ENCODE assay signal across 17 cellular contexts in genomic region chr11:84790849-84791427, GRCh38.
A peak's percentile ranks its signal among the peaks of the same experiment; 100 is the strongest.
DNase-seq lines count a peak whose midpoint lies in the region; ATAC-seq and TF ChIP-seq lines count a peak whose summit lies in the region.
"Had no signal": no experiment of that assay in that cellular context is flagged by ENCODE, and none has a peak within 500 bp of the region (broad histone marks: within the 10 kb centered on the region; RNA-seq: fewer than 3 reads in every experiment).

No MANE protein-coding gene starts in this region.

- intact Hi-C loops in activated CD4-positive, alpha-beta memory T cell treated with anti-CD3 and anti-CD28 coated beads for 36 hours (cut with micrococcal nuclease) = no loop called here

- no peak overlapping the region for H3K9ac ChIP-seq in OCI-LY3 (ENCODE audit: low read length)

- no peaks in the 10 kb centered on the region for H3K27me3 ChIP-seq in OCI-LY3 (ENCODE audit: low read depth, low read length)

- POLR2A ChIA-PET in activated CD4-positive, alpha-beta memory T cell treated with anti-CD3 and anti-CD28 coated beads for 36 hours (lab: Charles Lee) = no interaction called here

- 0 out of 2 replicates have a peak overlapping the region, but pooled peaks have one; percentile 0 for H3K4me2 ChIP-seq in OCI-LY3 (ENCODE audit: low read length)
- H3K4me2 ChIP-seq: GM23338 had no signal

- H4K20me1 ChIP-seq in OCI-LY3 (ENCODE audit: insufficient read depth, low read length) = no peaks in the 10 kb centered on the region

- peak overlapping the region; percentile 75 for H3K27ac ChIP-seq in OCI-LY3 (ENCODE audit: low read length)
- H3K27ac ChIP-seq: C4-2B had no signal

- H3K4me3 Mint-ChIP-seq in stimulated activated naive B cell treated with anti-CD40 and anti-IgM and Interleukin-4, amounts not matched to agents 10 μg/mL and 1 μg/mL and 100 μg/mL, for 72 hours = no peak overlapping the region
- no peak overlapping the region for H3K4me3 Mint-ChIP-seq in activated CD4-positive, alpha-beta memory T cell treated with anti-CD3 and anti-CD28 coated beads for 36 hours
- H3K4me3 Mint-ChIP-seq: B cell; CD4-positive, alpha-beta memory T cell; GM23338 had no signal

- DNase-seq in kidney tubule cell (ENCODE audit: low spot score) (peak; percentile 54), AG20443 (ENCODE audit: low spot score) (no peak)
- DNase-seq in stimulated activated naive B cell treated with anti-CD40 and anti-IgM and Interleukin-4, amounts not matched to agents 10 μg/mL and 1 μg/mL and 100 μg/mL, for 72 hours = no peak
- no peak for DNase-seq in activated CD4-positive, alpha-beta memory T cell treated with anti-CD3 and anti-CD28 coated beads for 36 hours
- DNase-seq: 8988T; CD4-positive, alpha-beta memory T cell; DMS79; GDM1; H7; Karpas-422 had no signal

- peak; percentile 41 for ATAC-seq in GM18867 (IDR thresholded peaks at IDR 0.05; ENCODE audit: unreplicated experiment)
- ATAC-seq in stimulated activated naive B cell treated with anti-CD40 and anti-IgM and Interleukin-4, amounts not matched to agents 10 μg/mL and 1 μg/mL and 100 μg/mL, for 72 hours (replicated peaks) = peak; percentile 53 to 74
- ATAC-seq in GM18511 (IDR thresholded peaks at IDR 0.05; ENCODE audit: unreplicated experiment) = no peak
- ATAC-seq: GM23338, HepG2 had no signal

- H3K4me1 ChIP-seq in OCI-LY3 (ENCODE audit: low read length) = peaks cover 30% of the 10 kb centered on the region

- H2AFZ ChIP-seq in OCI-LY3 (ENCODE audit: low read depth, low read length) = no peak overlapping the region
- H2AFZ ChIP-seq: GM23338 had no signal

- H3K9me3 Mint-ChIP-seq in stimulated activated naive B cell treated with anti-CD40 and anti-IgM and Interleukin-4, amounts not matched to agents 10 μg/mL and 1 μg/mL and 100 μg/mL, for 72 hours = peaks cover 5 to 12% of the 10 kb centered on the region in 2 donors
- H3K9me3 Mint-ChIP-seq in activated CD4-positive, alpha-beta memory T cell treated with anti-CD3 and anti-CD28 coated beads for 36 hours = peaks cover 52% of the 10 kb centered on the region
- H3K9me3 Mint-ChIP-seq: GM23338 had no signal

- H3K36me3 Mint-ChIP-seq in stimulated activated naive B cell treated with anti-CD40 and anti-IgM and Interleukin-4, amounts not matched to agents 10 μg/mL and 1 μg/mL and 100 μg/mL, for 72 hours = no peaks in the 10 kb centered on the region
- H3K36me3 Mint-ChIP-seq in activated CD4-positive, alpha-beta memory T cell treated with anti-CD3 and anti-CD28 coated beads for 36 hours = no peaks in the 10 kb centered on the region
- H3K36me3 Mint-ChIP-seq: CD4-positive, alpha-beta memory T cell had no signal

- CTCF ChIA-PET in activated CD4-positive, alpha-beta memory T cell treated with anti-CD3 and anti-CD28 coated beads for 36 hours (lab: Charles Lee) = no interaction called here

- H3K4me3 ChIP-seq in OCI-LY3 (ENCODE audit: low read length) = no peak overlapping the region
- H3K4me3 ChIP-seq: GM23338 had no signal

- no peak for TF ChIP-seq CTCF in OCI-LY3 (IDR thresholded peaks at IDR 0.05; ENCODE audit: low read depth, low read length)

- H3K4me1 Mint-ChIP-seq in stimulated activated naive B cell treated with anti-CD40 and anti-IgM and Interleukin-4, amounts not matched to agents 10 μg/mL and 1 μg/mL and 100 μg/mL, for 72 hours = peaks cover 3 to 4% of the 10 kb centered on the region in 2 donors
- no peaks in the 10 kb centered on the region for H3K4me1 Mint-ChIP-seq in activated CD4-positive, alpha-beta memory T cell treated with anti-CD3 and anti-CD28 coated beads for 36 hours (ENCODE audit: low read depth)
- H3K4me1 Mint-ChIP-seq: CD4-positive, alpha-beta memory T cell; GM23338 had no signal

- no peak overlapping the region for H3K27ac Mint-ChIP-seq in stimulated activated naive B cell treated with anti-CD40 and anti-IgM and Interleukin-4, amounts not matched to agents 10 μg/mL and 1 μg/mL and 100 μg/mL, for 72 hours
- no peak overlapping the region for H3K27ac Mint-ChIP-seq in activated CD4-positive, alpha-beta memory T cell treated with anti-CD3 and anti-CD28 coated beads for 36 hours
- H3K27ac Mint-ChIP-seq: B cell; CD4-positive, alpha-beta memory T cell; GM23338 had no signal

- H3K36me3 ChIP-seq in OCI-LY3 (replicated peaks; ENCODE audit: low read depth, low read length) = peaks cover 17% of the 10 kb centered on the region

- no peaks in the 10 kb centered on the region for H3K27me3 Mint-ChIP-seq in stimulated activated naive B cell treated with anti-CD40 and anti-IgM and Interleukin-4, amounts not matched to agents 10 μg/mL and 1 μg/mL and 100 μg/mL, for 72 hours
- H3K27me3 Mint-ChIP-seq in activated CD4-positive, alpha-beta memory T cell treated with anti-CD3 and anti-CD28 coated beads for 36 hours = no peaks in the 10 kb centered on the region
- H3K27me3 Mint-ChIP-seq: B cell; CD4-positive, alpha-beta memory T cell had no signal

- H3K9me3 ChIP-seq in OCI-LY3 (ENCODE audit: insufficient read depth, low read length) = peaks cover 14% of the 10 kb centered on the region

- no peaks in the 10 kb centered on the region for H3K79me2 ChIP-seq in OCI-LY3 (ENCODE audit: low read length)
